Comparison of ENCODE assay signal across 26 cellular contexts in genomic region chr20:15399781-15400180, GRCh38.
"Had no signal": no experiment of that assay in that cellular context is flagged by ENCODE, and none has a peak within 500 bp of the region (broad histone marks: within the 10 kb centered on the region; RNA-seq: fewer than 3 reads in every experiment).

No MANE protein-coding gene starts in this region.

- H3K4me2 ChIP-seq: hepatocyte had no signal

- H3K79me2 ChIP-seq: hepatocyte had no signal

- H3K4me1 ChIP-seq: heart right ventricle, left ventricle myocardium inferior, pancreas, prostate gland, stomach, testis, thyroid gland, transverse colon, upper lobe of left lung, vagina had no signal

- H3K4me3 Mint-ChIP-seq: naive thymus-derived CD4-positive, alpha-beta T cell; natural killer cell treated with Interleukin-12 subunit alpha and Interleukin-12 subunit beta and Interleukin-15 and Interleukin-18, amount 100 ng/mL, for 72 hours; stimulated activated naive B cell treated with anti-CD40 and anti-IgM and Interleukin-4, amounts not matched to agents 10 μg/mL and 1 μg/mL and 100 μg/mL, for 72 hours had no signal

- H3K4me3 ChIP-seq: heart right ventricle, hepatocyte, left ventricle myocardium inferior, lung, mucosa of descending colon, pancreas, prostate gland, skin epidermis, stomach, testis, thyroid gland, transverse colon, upper lobe of left lung, vagina had no signal

- H3K36me3 ChIP-seq: heart right ventricle, left ventricle myocardium inferior, pancreas, prostate gland, stomach, thyroid gland, transverse colon, upper lobe of left lung, vagina had no signal

- H2AFZ ChIP-seq: hepatocyte had no signal

- DNase-seq: heart right ventricle; left ventricle myocardium inferior; midbrain; mucosa of descending colon; naive thymus-derived CD4-positive, alpha-beta T cell; nucleus accumbens; pancreas; retina; right cardiac atrium; stimulated activated CD4-positive, alpha-beta T cell treated with anti-CD3 and anti-CD28 coated beads, Interleukin-12 subunit alpha, Interleukin-12 subunit beta, amount 100 ng/mL, for 4 hours; stimulated activated CD4-positive, alpha-beta T cell treated with anti-CD3 and anti-CD28 coated beads, Interleukin-15, amount 100 ng/mL, for 24 hours; stimulated activated CD4-positive, alpha-beta T cell treated with anti-CD3 and anti-CD28 coated beads, Interleukin-2, amount 100 ng/mL, for 24 hours; stimulated activated CD4-positive, alpha-beta T cell treated with anti-CD3 and anti-CD28 coated beads, Interleukin-4, amount 100 ng/mL, for 1 hour; stimulated activated naive B cell treated with anti-CD40 and anti-IgM and Interleukin-4, amounts not matched to agents 10 μg/mL and 1 μg/mL and 100 μg/mL, for 72 hours; stimulated activated naive CD8-positive, alpha-beta T cell treated with anti-CD3 and anti-CD28 coated beads, Interleukin-15, Interleukin-2, amounts not matched to agents 100 U/mL and 50 U/mL, for 24 hours; stomach; testis; thyroid gland; transverse colon; upper lobe of left lung had no signal

- H3K27me3 Mint-ChIP-seq: natural killer cell treated with Interleukin-12 subunit alpha and Interleukin-12 subunit beta and Interleukin-15 and Interleukin-18, amount 100 ng/mL, for 72 hours had no signal

- H3K9me3 ChIP-seq: mucosa of descending colon, pancreas, prostate gland, testis, thyroid gland, transverse colon, upper lobe of left lung had no signal

- H3K27me3 ChIP-seq: heart right ventricle, hepatocyte, pancreas, stomach, testis, thyroid gland, transverse colon, upper lobe of left lung, vagina had no signal

- H3K4me1 Mint-ChIP-seq: naive thymus-derived CD4-positive, alpha-beta T cell; stimulated activated naive B cell treated with anti-CD40 and anti-IgM and Interleukin-4, amounts not matched to agents 10 μg/mL and 1 μg/mL and 100 μg/mL, for 72 hours had no signal

- H3K36me3 Mint-ChIP-seq: naive thymus-derived CD4-positive, alpha-beta T cell; natural killer cell treated with Interleukin-12 subunit alpha and Interleukin-12 subunit beta and Interleukin-15 and Interleukin-18, amount 100 ng/mL, for 72 hours; stimulated activated naive B cell treated with anti-CD40 and anti-IgM and Interleukin-4, amounts not matched to agents 10 μg/mL and 1 μg/mL and 100 μg/mL, for 72 hours had no signal

- H3K27ac Mint-ChIP-seq: naive thymus-derived CD4-positive, alpha-beta T cell; natural killer cell treated with Interleukin-12 subunit alpha and Interleukin-12 subunit beta and Interleukin-15 and Interleukin-18, amount 100 ng/mL, for 72 hours; stimulated activated naive B cell treated with anti-CD40 and anti-IgM and Interleukin-4, amounts not matched to agents 10 μg/mL and 1 μg/mL and 100 μg/mL, for 72 hours had no signal

- ATAC-seq: heart right ventricle; mucosa of descending colon; naive thymus-derived CD4-positive, alpha-beta T cell; natural killer cell treated with Interleukin-12 subunit alpha and Interleukin-12 subunit beta and Interleukin-15 and Interleukin-18, amount 100 ng/mL, for 72 hours; pancreas; right cardiac atrium; stimulated activated naive B cell treated with anti-CD40 and anti-IgM and Interleukin-4, amounts not matched to agents 10 μg/mL and 1 μg/mL and 100 μg/mL, for 72 hours; stimulated activated naive CD8-positive, alpha-beta T cell treated with anti-CD3 and anti-CD28 coated beads, Interleukin-15, Interleukin-2, amounts not matched to agents 100 U/mL and 50 U/mL, for 24 hours had no signal

- H3K27ac ChIP-seq: heart right ventricle, hepatocyte, left ventricle myocardium inferior, pancreas, prostate gland, skin epidermis, stomach, testis, thyroid gland, transverse colon, upper lobe of left lung, vagina had no signal
